11 cellular contexts compared by ENCODE assay signal in genomic region chr4:37392540-37393255, GRCh38.
A peak's percentile ranks its signal among the peaks of the same experiment; 100 is the strongest.
DNase-seq lines count a peak whose midpoint lies in the region; ATAC-seq, FAIRE-seq and TF ChIP-seq lines count a peak whose summit lies in the region.
"Had no signal": no experiment of that assay in that cellular context is flagged by ENCODE, and none has a peak within 500 bp of the region (broad histone marks: within the 10 kb centered on the region; RNA-seq: fewer than 3 reads in every experiment).

No MANE protein-coding gene starts in this region.

- H3K79me2 ChIP-seq in astrocyte (ENCODE audit: insufficient read depth, low read length) = no peaks in the 10 kb centered on the region
- H3K79me2 ChIP-seq: parathyroid adenoma had no signal

- no peak for TF ChIP-seq CTCF in astrocyte (IDR thresholded peaks at IDR 0.05; ENCODE audit: insufficient read depth, low read depth, low read length)
- no peak for TF ChIP-seq CTCF in kidney (IDR thresholded peaks at IDR 0.05; ENCODE audit: borderline replicate concordance, extremely low read depth, insufficient read depth)

- peak; percentile 30 for ATAC-seq in HG02642 (IDR thresholded peaks at IDR 0.05; ENCODE audit: poor library complexity, unreplicated experiment)
- ATAC-seq in HG03432 (IDR thresholded peaks at IDR 0.05; ENCODE audit: unreplicated experiment) = no peak
- ATAC-seq in activated CD4-positive, CD25-positive, alpha-beta regulatory T cell treated with anti-CD3 and anti-CD28 coated beads, Interleukin-2, amount 50 U/mL, for 24 hours = no peak

- H3K9me3 Mint-ChIP-seq in astrocyte (ENCODE audit: unreplicated experiment) = no peaks in the 10 kb centered on the region

- DNase-seq in AML-193 (lab: John Stamatoyannopoulos, UW) (peak; percentile 26 to 36), astrocyte (ENCODE audit: low read depth) (no peak), kidney (peak; percentile 79), NCI-H748 treated with DMSO at 0.1 percent for 48 hours (lab: John Stamatoyannopoulos, UW) (no peak)
- DNase-seq in stimulated activated naive CD4-positive, alpha-beta T cell (lab: John Stamatoyannopoulos, UW) = no peak
- DNase-seq: NCI-H2029 treated with DMSO at 0.1 percent for 48 hours had no signal

- H3K36me3 Mint-ChIP-seq in astrocyte (ENCODE audit: low read depth, unreplicated experiment) = no peaks in the 10 kb centered on the region

- H3K27me3 Mint-ChIP-seq in astrocyte (ENCODE audit: low read depth, unreplicated experiment) = no peaks in the 10 kb centered on the region

- H4K20me1 ChIP-seq in astrocyte (ENCODE audit: insufficient read depth, low read length) = no peaks in the 10 kb centered on the region

- no peak overlapping the region for H3K9ac ChIP-seq in astrocyte (ENCODE audit: low read length)
- H3K9ac ChIP-seq in kidney (ENCODE audit: low read length in 2 of 2) = no peak overlapping the region
- H3K9ac ChIP-seq: parathyroid adenoma had no signal

- intact Hi-C loops in kidney (cut with DNase I) = no loop called here

- no peak overlapping the region for H3K4me3 ChIP-seq in astrocyte (ENCODE audit: insufficient read depth, low read depth, low read length)
- peak overlapping the region in 1 of 2 donors; percentile 5 for H3K4me3 ChIP-seq in kidney (ENCODE audit: low read length in 2 of 2)

- no peak overlapping the region for H3K4me3 Mint-ChIP-seq in astrocyte (ENCODE audit: unreplicated experiment)

- H3K4me1 ChIP-seq in astrocyte (ENCODE audit: insufficient read depth, low read length) (no peaks in the 10 kb centered on the region), kidney (ENCODE audit: control insufficient read depth in 1 of 2, insufficient read depth in 1 of 2, low read depth in 1 of 2, low read length in 2 of 2) (no peaks in the 10 kb centered on the region)
- H3K4me1 ChIP-seq: parathyroid adenoma had no signal

- H3K27ac Mint-ChIP-seq in astrocyte (ENCODE audit: unreplicated experiment) = no peak overlapping the region
- H3K27ac Mint-ChIP-seq: activated naive CD4-positive, alpha-beta T cell treated with anti-CD3 and anti-CD28 coated beads, Interleukin-2, amount 50 U/mL, for 72 hours had no signal

- H3K4me1 Mint-ChIP-seq in astrocyte (ENCODE audit: low read depth, unreplicated experiment) = peaks cover 9% of the 10 kb centered on the region

- H3K27me3 ChIP-seq in astrocyte (ENCODE audit: insufficient read depth, low read length) = no peaks in the 10 kb centered on the region

- H3K36me3 ChIP-seq in astrocyte (ENCODE audit: insufficient read depth, low read length) (no peaks in the 10 kb centered on the region), kidney (ENCODE audit: control insufficient read depth in 1 of 2, insufficient read depth in 2 of 2, low read length in 2 of 2) (no peaks in the 10 kb centered on the region)

- H3K27ac ChIP-seq in astrocyte (ENCODE audit: low read depth, low read length) = no peak overlapping the region
- H3K27ac ChIP-seq in kidney (ENCODE audit: low read depth in 2 of 2, low read length in 2 of 2) = no peak overlapping the region
- H3K27ac ChIP-seq: parathyroid adenoma had no signal

- H2AFZ ChIP-seq in astrocyte (ENCODE audit: low read depth, low read length) = peak overlapping the region; percentile 17
- H2AFZ ChIP-seq: parathyroid adenoma had no signal

- no peak for FAIRE-seq in astrocyte (lab: Jason Lieb, UNC)
- no peak for FAIRE-seq in kidney (lab: Jason Lieb, UNC)

- H3K9me3 ChIP-seq in astrocyte (ENCODE audit: insufficient read depth, low read depth, low read length) (no peaks in the 10 kb centered on the region), kidney (ENCODE audit: control insufficient read depth in 1 of 2, low read length in 2 of 2) (no peaks in the 10 kb centered on the region)

- H3K4me2 ChIP-seq in astrocyte (ENCODE audit: low read length) = peak overlapping the region; percentile 35

Comparison
In these comparisons a context has a peak if more than half of its experiments do, and no peak if none do; other contexts are left out.
1. DNase-seq: peak in AML-193 (2 of 2) and kidney (single experiment); none in astrocyte (single experiment), stimulated activated naive CD4-positive, alpha-beta T cell (0 of 6) and NCI-H748 treated with DMSO at 0.1 percent for 48 hours (single experiment).